In genomic region chr2:29902356-29902755, GRCh38 we compare ENCODE assay signal across 20 cellular contexts. TPM values are rescaled to one million over a fixed set of nuclear protein-coding genes. Genes with fewer than 3 reads are reported as not detected.
DNase-seq lines count a peak whose midpoint lies in the region; ATAC-seq, FAIRE-seq and TF ChIP-seq lines count a peak whose summit lies in the region.
"Had no signal": no experiment of that assay in that cellular context is flagged by ENCODE, and none has a peak within 500 bp of the region (broad histone marks: within the 10 kb centered on the region; RNA-seq: fewer than 3 reads in every experiment).

No MANE protein-coding gene starts in this region.

- RAD21 ChIA-PET in HCT116 (lab: Charles Lee; ENCODE audit: low non-redundant PET in 1 of 2, low total read pairs in 2 of 2, uncharacterized antibody in 2 of 2, unreplicated experiment in 2 of 2) = no interaction called here

- peaks cover 79% of the 10 kb centered on the region for H3K27me3 ChIP-seq in HCT116 (ENCODE audit: insufficient read depth, low read length)
- no peaks in the 10 kb centered on the region; a peak in 2 of 5 replicates for H3K27me3 ChIP-seq in K562 (ENCODE audit: control insufficient read depth in 2 of 2, insufficient read depth in 2 of 2, low read length in 2 of 2)

- intact Hi-C loops in HCT116 (cut with micrococcal nuclease) (no loop called here), K562 (cut with micrococcal nuclease) (no loop called here)

- TF ChIP-seq CTCF in A549 (IDR thresholded peaks at IDR 0.05) (no peak), HCT116 (IDR thresholded peaks at IDR 0.05 in 2 of 3, conservative IDR thresholded peaks at IDR 0.05 in 1 of 3; ENCODE audit: borderline replicate concordance in 1 of 3, insufficient read depth in 1 of 3, low read depth in 2 of 3, low read length in 2 of 3) (no peak), K562 (IDR thresholded peaks at IDR 0.05 in 2 of 3, conservative IDR thresholded peaks at IDR 0.05 in 1 of 3; ENCODE audit: insufficient read depth in 2 of 3, low read depth in 1 of 3, low read length in 3 of 3) (no peak)

- H3K9me3 ChIP-seq in A549 = no peaks in the 10 kb centered on the region
- H3K9me3 ChIP-seq in HCT116 (ENCODE audit: control insufficient read depth in 1 of 2, insufficient read depth in 1 of 2, low read depth in 1 of 2, low read length in 2 of 2) = no peaks in the 10 kb centered on the region
- H3K9me3 ChIP-seq in K562 (replicated peaks; ENCODE audit: control insufficient read depth, insufficient read depth, low read depth, low read length) = no peaks in the 10 kb centered on the region

- TF ChIP-seq EP300 in A549 (IDR thresholded peaks at IDR 0.05) (no peak), K562 (IDR thresholded peaks at IDR 0.05; ENCODE audit: low read length) (no peak)

- H3K9ac ChIP-seq in HCT116 (ENCODE audit: low read length) (no peak overlapping the region), K562 (ENCODE audit: insufficient read depth in 1 of 2, low read depth in 2 of 2, low read length in 2 of 2) (no peak overlapping the region)

- WGBS in A549 (ENCODE audit: missing lambda C conversion rate) = 0% methylated on average over 1 of the region's 1 CpG
- WGBS in K562 (ENCODE audit: insufficient coverage, low coverage, missing lambda C conversion rate) = 8% methylated on average over 1 of the region's 1 CpG

- H4K20me1 ChIP-seq in HCT116 (ENCODE audit: insufficient read depth) (no peaks in the 10 kb centered on the region), K562 (replicated peaks; ENCODE audit: control insufficient read depth, insufficient read depth, low read length) (no peaks in the 10 kb centered on the region)

- H3K4me2 ChIP-seq in A549 (no peak overlapping the region), HCT116 (ENCODE audit: low read length) (no peak overlapping the region), K562 (ENCODE audit: insufficient read depth, low read length) (no peak overlapping the region)

- FAIRE-seq in A549 (lab: Jason Lieb, UNC) (no peak), K562 (lab: Jason Lieb, UNC) (no peak)
- FAIRE-seq: H1 had no signal

- no peak overlapping the region for H2AFZ ChIP-seq in HCT116 (ENCODE audit: low read depth, low read length, poor library complexity, severe bottlenecking)
- H2AFZ ChIP-seq in K562 (ENCODE audit: low read depth, low read length) = no peak overlapping the region

- no peaks in the 10 kb centered on the region for H3K9me1 ChIP-seq in K562 (ENCODE audit: control insufficient read depth, insufficient read depth, low read length)

- in situ Hi-C loops in K562 (cut with MboI) (no loop called here), KBM-7 (cut with MboI; ENCODE audit: low pct_unique_long_range_greater_than_20kb, low sequenced_read_pairs) (no loop called here)

- POLR2A ChIA-PET in A549 (lab: Yijun Ruan, JAX) = no interaction called here
- POLR2A ChIA-PET in HCT116 (lab: Charles Lee) = no interaction called here
- POLR2A ChIA-PET in K562 (lab: Yijun Ruan, JAX) = no interaction called here

- H3K36me3 ChIP-seq in HCT116 (ENCODE audit: control insufficient read depth in 1 of 2, insufficient read depth in 2 of 2, low read length in 2 of 2) = no peaks in the 10 kb centered on the region
- no peaks in the 10 kb centered on the region for H3K36me3 ChIP-seq in K562 (ENCODE audit: control insufficient read depth, insufficient read depth, low read length)

- BruUV-seq in HCT116 (replicated peaks; lab: Mats Ljungman, UMichigan) (no TSS peak), K562 (replicated peaks; lab: Mats Ljungman, UMichigan) (no TSS peak)

- H3K4me1 ChIP-seq in A549 (no peaks in the 10 kb centered on the region), HCT116 (ENCODE audit: control insufficient read depth in 1 of 2, insufficient read depth in 2 of 2, low read length in 2 of 2) (no peaks in the 10 kb centered on the region), K562 (replicated peaks in 1 of 2; ENCODE audit: control insufficient read depth in 2 of 2, insufficient read depth in 2 of 2, low read length in 2 of 2) (no peaks in the 10 kb centered on the region)

- TF ChIP-seq POLR2A in A549 (IDR thresholded peaks at IDR 0.05; ENCODE audit: low read length) (no peak), HCT116 (IDR thresholded peaks at IDR 0.05; ENCODE audit: borderline replicate concordance, extremely low read depth, insufficient read depth, insufficient read length) (no peak), K562 (conservative IDR thresholded peaks at IDR 0.05) (no peak)

- H3K79me2 ChIP-seq in HCT116 (ENCODE audit: insufficient read depth, low read length) (no peaks in the 10 kb centered on the region), K562 (ENCODE audit: control insufficient read depth, insufficient read depth, low read length) (no peaks in the 10 kb centered on the region)

- CTCF ChIA-PET in A549 (lab: Yijun Ruan, JAX) = interaction anchor here (1.2 kb wide), 1 partner anchor 10 kb away, joined by 3 read pairs; no protein-coding TSS in a partner anchor
- CTCF ChIA-PET in HCT116 (lab: Charles Lee) = no interaction called here
- CTCF ChIA-PET in K562 (lab: Yijun Ruan, JAX; ENCODE audit: low intra/inter-chr PET ratio) = no interaction called here

- no peak for DNase-seq in A549 (ENCODE audit: low read depth in 1 of 2, low spot score in 1 of 2)
- DNase-seq in HCT116 (ENCODE audit: low read depth, low spot score) = no peak
- DNase-seq in K562 (ENCODE audit: extremely low read depth in 1 of 4, low spot score in 3 of 4) = no peak
- peak; percentile 57 for DNase-seq in islet precursor cell
- no peak for DNase-seq in NCI-H526 treated with DMSO at 0.1 percent for 48 hours (lab: John Stamatoyannopoulos, UW)
- no peak for DNase-seq in KBM-7
- DNase-seq in stimulated activated naive CD8-positive, alpha-beta T cell treated with anti-CD3 and anti-CD28 coated beads, Interleukin-15, Interleukin-2, amounts not matched to agents 100 U/mL and 50 U/mL, for 24 hours = no peak
- DNase-seq: DMS53, GF-D8, KG1, NCI-H1092, NCI-H1436, NCI-H187 treated with DMSO at 0.1 percent for 48 hours, NCI-H2107, NCI-H446 treated with DMSO at 0.1 percent for 48 hours, NCI-H748 treated with DMSO at 0.1 percent for 48 hours had no signal

- no peak overlapping the region for H3K4me3 ChIP-seq in A549
- no peak overlapping the region for H3K4me3 ChIP-seq in HCT116 (replicated peaks in 1 of 2; ENCODE audit: low read depth in 1 of 2, low read length in 2 of 2)
- no peak overlapping the region for H3K4me3 ChIP-seq in K562

- H3K9me2 ChIP-seq in HCT116 (ENCODE audit: insufficient read depth) = no peaks in the 10 kb centered on the region

- H3K27ac ChIP-seq in A549 (no peak overlapping the region), HCT116 (ENCODE audit: low read depth, low read length) (no peak overlapping the region), K562 (ENCODE audit: extremely low read depth, low read depth, low read length) (no peak overlapping the region)
- H3K27ac ChIP-seq: C4-2B had no signal

- ATAC-seq in A549 (no peak), HCT116 (no peak), K562 (no peak), GM21619 (IDR thresholded peaks at IDR 0.05; ENCODE audit: unreplicated experiment) (no peak)
- ATAC-seq in stimulated activated naive CD8-positive, alpha-beta T cell treated with anti-CD3 and anti-CD28 coated beads, Interleukin-15, Interleukin-2, amounts not matched to agents 100 U/mL and 50 U/mL, for 24 hours = no peak
- ATAC-seq: Panc1 had no signal

- TF ChIP-seq RAD21 in A549 (conservative IDR thresholded peaks at IDR 0.05 in 1 of 2, IDR thresholded peaks at IDR 0.05 in 1 of 2) (no peak), HCT116 (IDR thresholded peaks at IDR 0.05; ENCODE audit: low read depth) (no peak), K562 (CRISPR knock-in tag; conservative IDR thresholded peaks at IDR 0.05 in 1 of 2, IDR thresholded peaks at IDR 0.05 in 1 of 2) (no peak)

TF ChIP-seq in HCT116, 20 proteins besides CTCF, POLR2A, EP300 and RAD21 (continues in another document):
- TF ChIP-seq, protein P1, sequence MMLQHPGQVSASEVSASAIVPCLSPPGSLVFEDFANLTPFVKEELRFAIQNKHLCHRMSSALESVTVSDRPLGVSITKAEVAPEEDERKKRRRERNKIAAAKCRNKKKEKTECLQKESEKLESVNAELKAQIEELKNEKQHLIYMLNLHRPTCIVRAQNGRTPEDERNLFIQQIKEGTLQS (IDR thresholded peaks at IDR 0.05) = no peak

TF ChIP-seq in K562, 482 proteins besides CTCF, POLR2A, EP300 and RAD21 (continues in another document):
- TF ChIP-seq MED1 (CRISPR knock-in tag; IDR thresholded peaks at IDR 0.05; ENCODE audit: borderline replicate concordance) = no peak
- TF ChIP-seq NCOA2 (IDR thresholded peaks at IDR 0.05; ENCODE audit: partially characterized antibody in 2 of 2) = no peak

RNA-seq across cellular contexts. Expression of gene ALK, which starts 19.0 kb away (rescaled TPM):
- polyA plus RNA-seq in A549 (2011; rRNA removed) (not detected in 2 replicates), A549 (2017; fragmentation: RNase III; extraction: RNeasy Plus Mini Kit Qiagen cat#74134 plus additional on column Dnase treatment) (not detected in 3 replicates), K562 (2011; rRNA removed) (not detected in 2 replicates), K562 (2014; fragmentation: Illumina TruSeq; extraction: Trizol) (not detected in 2 replicates), K562 (2014; fragmentation: Nextera tagmentation; extraction: Ambion mirVana) (not detected), K562 (2014; rRNA removed) (not detected in 2 replicates)
- not detected in 2 replicates for polyA plus RNA-seq in A549 (2012; cell fraction: cytosol; rRNA removed)
- polyA plus RNA-seq in A549 (2012; cell fraction: nucleus; rRNA removed) = not detected in 2 replicates
- not detected in 2 replicates for polyA minus RNA-seq in A549 (2011; rRNA and poly(A)+ RNA removed)
- total RNA-seq in HCT116 (2021; ENCODE audit: unreplicated experiment) (not detected), K562 (2014; rRNA removed) (not detected in 2 replicates), K562 (2014; rRNA removed; fragmentation: Illumina TruSeq; extraction: Trizol) (not detected in 2 replicates), K562 (2015; rRNA removed; fragmentation: Illumina TruSeq; extraction: Trizol) (not detected in 2 replicates), K562 (2021) (not detected in 2 replicates)
- polyA plus RNA-seq in HCT116 (2012) = 0.07 TPM in 1 of 2 replicates, not detected in the other
- not detected in 2 replicates for total RNA-seq in K562 (2011; cell fraction: chromatin; rRNA removed; ENCODE audit: low replicate concordance)
- total RNA-seq in K562 (2011; cell fraction: nucleolus; rRNA removed) = not detected in 2 replicates
- not detected in 2 replicates for total RNA-seq in K562 (2011; cell fraction: nucleoplasm; rRNA removed)
- not detected in 2 replicates for polyA plus RNA-seq in K562 (2011; cell fraction: cytosol; rRNA removed)
- polyA plus RNA-seq in K562 (2011; cell fraction: nucleus; rRNA removed) = not detected in 2 replicates
- not detected in 2 replicates for polyA plus RNA-seq in K562 (2012)
- not detected in 2 replicates for polyA minus RNA-seq in K562 (2011; rRNA and poly(A)+ RNA removed)
- polyA minus RNA-seq in K562 (2011; cell fraction: cytosol; rRNA and poly(A)+ RNA removed) = not detected in 2 replicates
- not detected in 2 replicates for polyA minus RNA-seq in K562 (2011; cell fraction: nucleus; rRNA and poly(A)+ RNA removed)

Comparison
In these comparisons a context has a peak if more than half of its experiments do, and no peak if none do; other contexts are left out.
1. Of the 35 proteins assayed by ChIP-seq in both K562 and A549: peak only in K562: EHMT2; only in A549: REST; in both: none; in neither: 33.